20 cellular contexts compared by ENCODE assay signal in the genomic region with DNA sequence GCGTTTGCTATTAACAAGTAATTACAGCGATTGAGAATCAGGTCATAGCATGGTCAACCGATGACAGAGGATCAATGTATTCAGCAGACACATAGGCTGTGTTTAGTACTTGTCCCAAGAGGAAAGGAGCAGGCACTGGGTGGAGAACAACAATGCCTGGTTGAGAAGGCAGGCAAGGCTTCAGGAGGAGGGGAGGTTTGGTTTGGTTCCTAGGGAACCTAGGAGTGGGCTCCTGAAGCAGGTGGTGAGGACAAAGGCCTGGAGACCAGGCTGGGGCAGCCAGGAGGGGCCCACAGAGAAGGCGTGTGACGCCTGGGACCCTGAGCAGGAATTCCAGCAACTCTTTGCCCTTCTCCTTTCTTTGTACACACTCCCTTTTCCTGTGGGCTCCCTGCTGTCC.
"Had no signal": no experiment of that assay in that cellular context is flagged by ENCODE, and none has a peak within 500 bp of the region (broad histone marks: within the 10 kb centered on the region; RNA-seq: fewer than 3 reads in every experiment).

No MANE protein-coding gene starts in this region.

- H3K4me1 Mint-ChIP-seq: activated naive CD8-positive, alpha-beta T cell treated with anti-CD3 and anti-CD28 coated beads for 36 hours; naive thymus-derived CD4-positive, alpha-beta T cell had no signal

- ATAC-seq: activated T-cell treated with anti-CD3 and anti-CD28 coated beads, Interleukin-2, amount 50 U/mL, for 72 hours; esophagus mucosa; naive thymus-derived CD4-positive, alpha-beta T cell had no signal

- H3K27ac Mint-ChIP-seq: activated naive CD8-positive, alpha-beta T cell treated with anti-CD3 and anti-CD28 coated beads for 36 hours; activated T-cell treated with anti-CD3 and anti-CD28 coated beads, Interleukin-2, amount 50 U/mL, for 72 hours; naive thymus-derived CD4-positive, alpha-beta T cell; stimulated activated naive CD8-positive, alpha-beta T cell treated with anti-CD3 and anti-CD28 coated beads, Interleukin-15, Interleukin-2, amounts not matched to agents 100 ng/mL and 50 ng/mL, for 24 hours; T-helper 1 cell treated with Interleukin-12 subunit alpha and Interleukin-12 subunit beta and Interleukin-4 antibody, amounts not matched to agents 30 μg/mL and 1 μg/mL, for 36 hours had no signal

- H3K9me3 Mint-ChIP-seq: activated naive CD8-positive, alpha-beta T cell treated with anti-CD3 and anti-CD28 coated beads for 36 hours; activated T-cell treated with anti-CD3 and anti-CD28 coated beads, Interleukin-2, amount 50 U/mL, for 72 hours; stimulated activated naive CD8-positive, alpha-beta T cell treated with anti-CD3 and anti-CD28 coated beads, Interleukin-15, Interleukin-2, amounts not matched to agents 100 ng/mL and 50 ng/mL, for 24 hours; T-helper 1 cell treated with Interleukin-12 subunit alpha and Interleukin-12 subunit beta and Interleukin-4 antibody, amounts not matched to agents 30 μg/mL and 1 μg/mL, for 36 hours had no signal

- H3K4me1 ChIP-seq: colonic mucosa, right lobe of liver had no signal

- H3K36me3 Mint-ChIP-seq: activated naive CD8-positive, alpha-beta T cell treated with anti-CD3 and anti-CD28 coated beads for 36 hours; brain; naive thymus-derived CD4-positive, alpha-beta T cell had no signal

- H3K4me2 ChIP-seq: smooth muscle cell had no signal

- H3K9me3 ChIP-seq: colonic mucosa, mucosa of descending colon, neutrophil, psoas muscle, right lobe of liver, upper lobe of left lung had no signal

- H3K4me3 ChIP-seq: colonic mucosa, mucosa of descending colon, psoas muscle, right lobe of liver, smooth muscle cell, upper lobe of left lung had no signal

- H3K27me3 ChIP-seq: colonic mucosa, right lobe of liver, upper lobe of left lung had no signal

- DNase-seq: activated CD4-positive, alpha-beta T cell treated with anti-CD3 and anti-CD28 coated beads for 4 hours; activated CD8-positive, alpha-beta memory T cell treated with anti-CD3 and anti-CD28 coated beads, Interleukin-2, amount 50 U/mL, for 48 hours; activated gamma-delta T cell; activated naive CD8-positive, alpha-beta T cell treated with anti-CD3 and anti-CD28 coated beads for 36 hours; activated T-cell treated with anti-CD3 and anti-CD28 coated beads, Interleukin-2, amount 50 U/mL, for 72 hours; amygdala; central memory CD4-positive, alpha-beta T cell; naive thymus-derived CD4-positive, alpha-beta T cell; psoas muscle had no signal

- H3K4me3 Mint-ChIP-seq: activated naive CD8-positive, alpha-beta T cell treated with anti-CD3 and anti-CD28 coated beads for 36 hours; activated T-cell treated with anti-CD3 and anti-CD28 coated beads, Interleukin-2, amount 50 U/mL, for 72 hours; brain; naive thymus-derived CD4-positive, alpha-beta T cell; stimulated activated naive CD8-positive, alpha-beta T cell treated with anti-CD3 and anti-CD28 coated beads, Interleukin-15, Interleukin-2, amounts not matched to agents 100 ng/mL and 50 ng/mL, for 24 hours; T-helper 1 cell treated with Interleukin-12 subunit alpha and Interleukin-12 subunit beta and Interleukin-4 antibody, amounts not matched to agents 30 μg/mL and 1 μg/mL, for 36 hours had no signal

- H3K27ac ChIP-seq: colonic mucosa, neutrophil, psoas muscle, right lobe of liver, upper lobe of left lung had no signal

- FAIRE-seq: islet of Langerhans had no signal

- H3K36me3 ChIP-seq: colonic mucosa, neutrophil, right lobe of liver, upper lobe of left lung had no signal
